ENCODE assay signal across 24 cellular contexts in genomic region chr10:124675824-124676223, GRCh38.
DNase-seq lines count a peak whose midpoint lies in the region; ATAC-seq and TF ChIP-seq lines count a peak whose summit lies in the region.
"Had no signal": no experiment of that assay in that cellular context is flagged by ENCODE, and none has a peak within 500 bp of the region (broad histone marks: within the 10 kb centered on the region; RNA-seq: fewer than 3 reads in every experiment).

No MANE protein-coding gene starts in this region.

- H3K9me3 ChIP-seq in heart right ventricle = no peaks in the 10 kb centered on the region
- no peaks in the 10 kb centered on the region for H3K9me3 ChIP-seq in adrenal gland (replicated peaks in 1 of 3)
- H3K9me3 ChIP-seq in naive thymus-derived CD4-positive, alpha-beta T cell (ENCODE audit: control insufficient read depth in 2 of 3, low read length in 3 of 3) = no peaks in the 10 kb centered on the region
- H3K9me3 ChIP-seq in thyroid gland = no peaks in the 10 kb centered on the region
- H3K9me3 ChIP-seq: esophagus muscularis mucosa, MG63, mucosa of descending colon, vagina had no signal

- H3K4me1 Mint-ChIP-seq in naive thymus-derived CD4-positive, alpha-beta T cell = peaks cover 68 to 100% (median 100%) of the 10 kb centered on the region in 7 donors

- intact Hi-C loops in heart right ventricle (cut with DNase I) = loop anchor here in 3 of 10 donors (2.0 to 5.0 kb wide), 2 partner anchors 34 to 65 kb away; no protein-coding TSS in a partner anchor
- intact Hi-C loops in left ventricle myocardium superior (cut with micrococcal nuclease) = no loop called here
- intact Hi-C loops in adrenal gland (cut with DNase I) = no loop called here
- intact Hi-C loops in naive thymus-derived CD4-positive, alpha-beta T cell (cut with micrococcal nuclease) = loop anchor here in 1 of 2 donors (5.0 kb wide), 1 partner anchor 39 kb away; no protein-coding TSS in a partner anchor
- intact Hi-C loops in thyroid gland (cut with DNase I) = no loop called here

- ATAC-seq in heart right ventricle = no peak
- no peak for ATAC-seq in left ventricle myocardium superior
- ATAC-seq in naive thymus-derived CD4-positive, alpha-beta T cell = no peak
- ATAC-seq in HG02610 (IDR thresholded peaks at IDR 0.05; ENCODE audit: unreplicated experiment) = no peak
- no peak for ATAC-seq in HG02852 (IDR thresholded peaks at IDR 0.05; ENCODE audit: unreplicated experiment)
- ATAC-seq: mucosa of descending colon, Right ventricle myocardium inferior had no signal

- H3K4me3 Mint-ChIP-seq in naive thymus-derived CD4-positive, alpha-beta T cell = peak overlapping the region in 9 of 10 donors; percentile 50 to 93 (median 71)
- H3K4me3 Mint-ChIP-seq: activated CD4-positive, alpha-beta T cell treated with anti-CD3 and anti-CD28 coated beads, Interleukin-2, amount 10 ng/mL, durations not matched to agents 24 days and 14 days had no signal

- peaks cover 3 to 28% (median 12%) of the 10 kb centered on the region in 5 donors for H3K36me3 Mint-ChIP-seq in naive thymus-derived CD4-positive, alpha-beta T cell

- no peaks in the 10 kb centered on the region for H3K27me3 Mint-ChIP-seq in naive thymus-derived CD4-positive, alpha-beta T cell
- H3K27me3 Mint-ChIP-seq: activated CD4-positive, alpha-beta T cell treated with anti-CD3 and anti-CD28 coated beads, Interleukin-2, amount 10 ng/mL, durations not matched to agents 24 days and 14 days had no signal

- CTCF ChIA-PET in naive thymus-derived CD4-positive, alpha-beta T cell (lab: Charles Lee) = interaction anchor here (0.9 to 2.9 kb wide), 4 partner anchors 9 to 66 kb away, joined by 3 to 10 read pairs (median 4); no protein-coding TSS in a partner anchor

- H3K36me3 ChIP-seq in heart right ventricle (peaks cover 0 to 18% (median 4%) of the 10 kb centered on the region in 9 donors), adrenal gland (replicated peaks in 1 of 2) (peaks cover 0 to under 1% of the 10 kb centered on the region in 2 donors), thyroid gland (no peaks in the 10 kb centered on the region)
- peaks cover 0 to 3% (median 2%) of the 10 kb centered on the region in 3 experiments for H3K36me3 ChIP-seq in naive thymus-derived CD4-positive, alpha-beta T cell (ENCODE audit: control insufficient read depth in 2 of 3, insufficient read depth in 3 of 3, low read length in 3 of 3)

- H3K27ac Mint-ChIP-seq in naive thymus-derived CD4-positive, alpha-beta T cell = peak overlapping the region in 8 of 9 donors; percentile 72 to 97 (median 88)
- H3K27ac Mint-ChIP-seq: activated CD4-positive, alpha-beta T cell treated with anti-CD3 and anti-CD28 coated beads, Interleukin-2, amount 10 ng/mL, durations not matched to agents 24 days and 14 days had no signal

- TF ChIP-seq CTCF in heart right ventricle (IDR thresholded peaks at IDR 0.05) = no peak
- TF ChIP-seq CTCF in adrenal gland (IDR thresholded peaks at IDR 0.05) = no peak
- no peak for TF ChIP-seq CTCF in thyroid gland (IDR thresholded peaks at IDR 0.05)

- 84 to 90% methylated on average over 4 of the region's 4 CpGs for WGBS in heart right ventricle, 2 donors
- WGBS in adrenal gland, 4 donors = 92 to 98% (median 95%) methylated on average over 3 to 4 of the region's 4 CpGs
- 87 to 95% methylated on average over 4 of the region's 4 CpGs for WGBS in thyroid gland, 2 donors

- in situ Hi-C loops in ACHN (cut with HindIII; ENCODE audit: low pct_ligation_motif_present, low pct_unique_long_range_greater_than_20kb, low sequenced_read_pairs) = no loop called here

- DNase-seq in heart right ventricle (no peak), left ventricle myocardium superior (no peak), adrenal gland (no peak), thyroid gland (no peak), ACHN (no peak)
- DNase-seq in naive thymus-derived CD4-positive, alpha-beta T cell = no peak
- DNase-seq: activated CD4-positive, alpha-beta T cell treated with anti-CD3 and anti-CD28 coated beads, Interleukin-2, amount 10 ng/mL, durations not matched to agents 24 days and 14 days; activated CD8-positive, alpha-beta memory T cell treated with anti-CD3 and anti-CD28 coated beads, Interleukin-2, amount 50 U/mL, for 48 hours; activated effector memory CD4-positive, alpha-beta T cell treated with anti-CD3 and anti-CD28 coated beads, Interleukin-2, amount 50 U/mL, for 16 hours; central memory CD4-positive, alpha-beta T cell; effector CD8-positive, alpha-beta T cell; GDM1; MG63; NCI-H1436 treated with DMSO at 0.1 percent for 48 hours; NCI-H774; stimulated activated CD4-positive, alpha-beta T cell treated with anti-CD3 and anti-CD28 coated beads, Interleukin-4, amount 100 ng/mL, for 1 hour; SW 1271 had no signal

- POLR2A ChIA-PET in naive thymus-derived CD4-positive, alpha-beta T cell (lab: Charles Lee) = interaction anchor here (0.7 to 7.8 kb wide), 6 partner anchors 10 to 42 kb away, joined by 3 to 74 read pairs (median 6); no protein-coding TSS in a partner anchor

- H3K4me1 ChIP-seq in heart right ventricle (peaks cover 69 to 100% (median 96%) of the 10 kb centered on the region in 9 donors), adrenal gland (replicated peaks in 1 of 2) (peaks cover 48 to 98% of the 10 kb centered on the region in 2 donors), thyroid gland (peaks cover 80 to 97% of the 10 kb centered on the region in 2 donors)
- H3K4me1 ChIP-seq in naive thymus-derived CD4-positive, alpha-beta T cell (ENCODE audit: control insufficient read depth in 2 of 2, insufficient read depth in 2 of 2, low read length in 2 of 2) = peaks cover 94 to 99% of the 10 kb centered on the region in 2 donors

- H3K9me3 Mint-ChIP-seq in naive thymus-derived CD4-positive, alpha-beta T cell = no peaks in the 10 kb centered on the region
- H3K9me3 Mint-ChIP-seq: activated CD4-positive, alpha-beta T cell treated with anti-CD3 and anti-CD28 coated beads, Interleukin-2, amount 10 ng/mL, durations not matched to agents 24 days and 14 days had no signal

- no peak for TF ChIP-seq POLR2A in adrenal gland (IDR thresholded peaks at IDR 0.05)
- no peak for TF ChIP-seq POLR2A in thyroid gland (IDR thresholded peaks at IDR 0.05)

- H3K27me3 ChIP-seq in heart right ventricle (no peaks in the 10 kb centered on the region), adrenal gland (no peaks in the 10 kb centered on the region), thyroid gland (no peaks in the 10 kb centered on the region)
- H3K27me3 ChIP-seq in naive thymus-derived CD4-positive, alpha-beta T cell (ENCODE audit: control insufficient read depth in 2 of 2, insufficient read depth in 2 of 2, low read length in 2 of 2) = no peaks in the 10 kb centered on the region
- H3K27me3 ChIP-seq: esophagus muscularis mucosa, MG63, vagina had no signal

- H3K27ac ChIP-seq in heart right ventricle (peak overlapping the region in 6 of 10 donors; percentile 48 to 92 (median 66)), adrenal gland (peak overlapping the region in 4 of 5 donors; percentile 46 to 82 (median 80)), thyroid gland (peak overlapping the region; percentile 89 to 95 (median 91))
- no peak overlapping the region for H3K27ac ChIP-seq in naive thymus-derived CD4-positive, alpha-beta T cell (ENCODE audit: low read depth, low read length)
- H3K27ac ChIP-seq: esophagus muscularis mucosa, vagina had no signal

- H3K4me3 ChIP-seq in heart right ventricle (no peak overlapping the region), adrenal gland (no peak overlapping the region), thyroid gland (replicated peaks in 1 of 3) (no peak overlapping the region)
- no peak overlapping the region for H3K4me3 ChIP-seq in naive thymus-derived CD4-positive, alpha-beta T cell (ENCODE audit: low read length)
- H3K4me3 ChIP-seq: esophagus muscularis mucosa, MG63, mucosa of descending colon, smooth muscle cell, vagina had no signal
